Comparison of ENCODE assay signal across 1 cellular context in the genomic region with DNA sequence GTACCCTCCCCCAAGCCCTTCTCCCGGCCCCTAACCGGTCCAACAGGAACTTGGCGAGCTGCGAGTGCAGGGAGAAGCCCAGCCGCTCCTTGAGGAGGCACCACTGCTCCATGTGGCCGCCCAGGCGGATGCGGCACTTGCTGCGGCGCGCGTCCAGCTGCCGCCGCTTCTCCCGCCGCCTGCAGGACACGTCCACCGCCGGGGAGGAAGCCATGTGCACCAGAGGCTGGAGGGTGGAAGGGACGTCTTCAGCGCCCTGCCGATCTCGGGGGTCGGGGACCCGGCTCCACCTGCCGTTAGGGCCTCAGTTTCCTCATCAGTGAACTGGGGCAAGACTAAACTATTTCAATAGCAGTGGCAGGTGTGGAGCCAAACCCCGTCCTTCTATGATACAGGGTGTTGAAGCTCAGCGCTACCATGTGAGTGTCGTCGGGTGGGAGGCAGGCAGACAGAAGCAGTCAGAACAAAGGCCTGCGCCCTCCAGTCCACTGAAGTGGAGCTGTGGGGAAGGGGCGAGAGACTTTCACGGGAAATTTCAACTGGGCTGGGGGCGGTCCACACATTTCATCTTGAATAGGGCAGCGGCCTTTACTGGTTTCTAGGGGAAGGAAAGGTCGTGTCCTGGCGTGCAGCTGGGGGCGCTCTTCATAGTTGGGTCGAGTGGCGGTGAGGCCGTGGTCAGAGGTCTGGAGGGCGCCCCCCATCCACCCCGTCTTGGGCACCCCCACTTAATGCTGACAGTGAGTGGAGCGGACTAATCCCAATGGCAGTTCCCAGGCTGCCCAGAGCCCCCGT.
TF ChIP-seq lines count a peak whose summit lies in the region.

No MANE protein-coding gene starts in this region.

TF ChIP-seq in IMR-90, 13 proteins besides CTCF, POLR2A, EP300 and RAD21:
- TF ChIP-seq, protein P1, sequence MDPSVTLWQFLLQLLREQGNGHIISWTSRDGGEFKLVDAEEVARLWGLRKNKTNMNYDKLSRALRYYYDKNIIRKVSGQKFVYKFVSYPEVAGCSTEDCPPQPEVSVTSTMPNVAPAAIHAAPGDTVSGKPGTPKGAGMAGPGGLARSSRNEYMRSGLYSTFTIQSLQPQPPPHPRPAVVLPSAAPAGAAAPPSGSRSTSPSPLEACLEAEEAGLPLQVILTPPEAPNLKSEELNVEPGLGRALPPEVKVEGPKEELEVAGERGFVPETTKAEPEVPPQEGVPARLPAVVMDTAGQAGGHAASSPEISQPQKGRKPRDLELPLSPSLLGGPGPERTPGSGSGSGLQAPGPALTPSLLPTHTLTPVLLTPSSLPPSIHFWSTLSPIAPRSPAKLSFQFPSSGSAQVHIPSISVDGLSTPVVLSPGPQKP (IDR thresholded peaks at IDR 0.05; ENCODE audit: borderline replicate concordance, low read depth, low read length): no peak
- peak; percentile 90; the same call in 1 of the 2 replicates for TF ChIP-seq MXI1 (IDR thresholded peaks at IDR 0.05; ENCODE audit: borderline replicate concordance, low read depth, low read length)
